ENCODE assay signal across 9 cellular contexts in genomic region chr4:10622728-10623127, GRCh38.
DNase-seq lines count a peak whose midpoint lies in the region; ATAC-seq, FAIRE-seq and TF ChIP-seq lines count a peak whose summit lies in the region.
"Had no signal": no experiment of that assay in that cellular context is flagged by ENCODE, and none has a peak within 500 bp of the region (broad histone marks: within the 10 kb centered on the region; RNA-seq: fewer than 3 reads in every experiment).

No MANE protein-coding gene starts in this region.

- POLR2A ChIA-PET in endothelial cell of umbilical vein (lab: Charles Lee), result no interaction called here

- dilution Hi-C loops in endothelial cell of umbilical vein (cut with MboI; ENCODE audit: extremely low pct_ligation_motif_present, low sequenced_read_pairs), result loop anchor here (25.0 kb wide), 1 partner anchor 1115 kb away; no protein-coding TSS in a partner anchor

- no peak overlapping the region for H3K4me3 ChIP-seq in endothelial cell of umbilical vein (replicated peaks in 1 of 3; ENCODE audit: insufficient read depth in 1 of 3, low read depth in 1 of 3, low read length in 3 of 3)

- H3K36me3 ChIP-seq in endothelial cell of umbilical vein (ENCODE audit: control insufficient read depth in 2 of 2, extremely low read depth in 1 of 2, insufficient read depth in 2 of 2, low read length in 2 of 2), result no peaks in the 10 kb centered on the region

- no TSS peak for BruUV-seq in endothelial cell of umbilical vein (replicated peaks; lab: Mats Ljungman, UMichigan)

- H3K9me1 ChIP-seq in endothelial cell of umbilical vein (replicated peaks; ENCODE audit: control insufficient read depth, extremely low read depth, insufficient read depth, low read length), result no peaks in the 10 kb centered on the region

- peaks cover 6 to 30% of the 10 kb centered on the region in 2 experiments for H3K27me3 ChIP-seq in endothelial cell of umbilical vein (ENCODE audit: control insufficient read depth in 2 of 2, insufficient read depth in 2 of 2, low read length in 2 of 2)

- no peak for TF ChIP-seq POLR2A in endothelial cell of umbilical vein (IDR thresholded peaks at IDR 0.05; ENCODE audit: low read depth, low read length)

- H3K9ac ChIP-seq in endothelial cell of umbilical vein (replicated peaks; ENCODE audit: extremely low read depth, insufficient read depth, low read length), result no peak overlapping the region

- H4K20me1 ChIP-seq in endothelial cell of umbilical vein (replicated peaks; ENCODE audit: control insufficient read depth, extremely low read depth, insufficient read depth, low read length), result no peaks in the 10 kb centered on the region

- no peak overlapping the region for H2AFZ ChIP-seq in endothelial cell of umbilical vein (ENCODE audit: low read depth, low read length)

- DNase-seq in ELR (ENCODE audit: low read depth), result peak; percentile 45
- peak; percentile 14 for DNase-seq in HT-29 (ENCODE audit: low spot score)
- peak; percentile 20 for DNase-seq in endothelial cell of umbilical vein (ENCODE audit: low read depth, low spot score)
- DNase-seq in NCI-H446 treated with DMSO at 0.1 percent for 48 hours (lab: John Stamatoyannopoulos, UW), result no peak
- no peak for DNase-seq in DMS153 treated with DMSO at 0.1 percent for 48 hours (lab: John Stamatoyannopoulos, UW; ENCODE audit: unreplicated experiment)
- no peak for DNase-seq in posterior cingulate gyrus
- DNase-seq in pons (ENCODE audit: low spot score), result no peak

- intact Hi-C loops in endothelial cell of umbilical vein (cut with micrococcal nuclease) (no loop called here), posterior cingulate gyrus (cut with DNase I) (no loop called here)

- H3K4me2 ChIP-seq in endothelial cell of umbilical vein (ENCODE audit: insufficient read depth, low read length), result no peak overlapping the region

- TF ChIP-seq CTCF in endothelial cell of umbilical vein (IDR thresholded peaks at IDR 0.05; ENCODE audit: extremely low read depth in 1 of 2, insufficient read depth in 1 of 2, low read depth in 1 of 2, low read length in 2 of 2), result peak; percentile 20 to 57

- CTCF ChIA-PET in endothelial cell of umbilical vein (lab: Charles Lee), result interaction anchor here (0.6 to 1.6 kb wide), 11 partner anchors 9 to 801 kb away, joined by 3 to 6 read pairs (median 3); no protein-coding TSS in a partner anchor

- H3K79me2 ChIP-seq in endothelial cell of umbilical vein (ENCODE audit: control insufficient read depth, insufficient read depth, low read length), result no peaks in the 10 kb centered on the region

- H3K4me1 ChIP-seq in endothelial cell of umbilical vein (ENCODE audit: control insufficient read depth, extremely low read depth, insufficient read depth, low read length), result no peaks in the 10 kb centered on the region

- FAIRE-seq in endothelial cell of umbilical vein (lab: Jason Lieb, UNC), result no peak
- FAIRE-seq: G401.6 had no signal

- H3K27ac ChIP-seq in endothelial cell of umbilical vein (ENCODE audit: insufficient read depth, low read depth, low read length), result no peak overlapping the region

- peak; percentile 67 for ATAC-seq in GM19351 (IDR thresholded peaks at IDR 0.05; ENCODE audit: unreplicated experiment)

- no peaks in the 10 kb centered on the region for H3K9me3 ChIP-seq in endothelial cell of umbilical vein (replicated peaks; ENCODE audit: control insufficient read depth, insufficient read depth, low read length)

TF ChIP-seq in endothelial cell of umbilical vein, 7 proteins besides CTCF, POLR2A, EP300 and RAD21:
- TF ChIP-seq EZH2 (IDR thresholded peaks at IDR 0.05; ENCODE audit: borderline replicate concordance, low read depth, low read length, severe bottlenecking), result no peak

Comparison
In these comparisons a context has a peak if more than half of its experiments do, and no peak if none do; other contexts are left out.
1. DNase-seq: peak in ELR (single experiment), HT-29 (single experiment) and endothelial cell of umbilical vein (single experiment); none in NCI-H446 treated with DMSO at 0.1 percent for 48 hours (single experiment), DMS153 treated with DMSO at 0.1 percent for 48 hours (single experiment), posterior cingulate gyrus (0 of 10) and pons (single experiment).